Comparison of ENCODE assay signal across 34 cellular contexts in the genomic region with DNA sequence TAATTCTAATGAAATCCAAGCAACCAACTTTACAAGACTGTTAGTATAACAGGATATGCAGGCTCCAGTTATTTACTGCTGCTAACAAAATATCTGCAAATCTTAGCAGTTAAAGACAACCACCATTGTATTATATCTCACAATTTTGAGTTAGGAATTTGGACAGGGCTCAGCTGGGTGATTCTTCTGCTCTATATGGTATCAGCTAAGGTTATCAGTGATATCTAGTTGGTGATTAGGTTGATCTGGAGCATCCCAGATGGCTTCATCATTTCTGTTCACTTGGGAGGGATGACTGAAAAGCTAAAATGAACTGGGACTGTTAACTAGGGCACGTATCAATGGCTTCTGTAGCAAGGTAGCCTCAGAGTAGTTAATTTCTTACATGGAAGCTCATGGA.
"Had no signal": no experiment of that assay in that cellular context is flagged by ENCODE, and none has a peak within 500 bp of the region (broad histone marks: within the 10 kb centered on the region; RNA-seq: fewer than 3 reads in every experiment).

No MANE protein-coding gene starts in this region.

- H3K36me3 ChIP-seq: MG63 had no signal

- H3K27me3 ChIP-seq: MG63 had no signal

- H3K4me3 ChIP-seq: MG63 had no signal

- DNase-seq: Karpas-422, Kasumi-1, MG63, MM.1S, NCI-H1048, NCI-H1092, NCI-H1092 treated with DMSO at 0.1 percent for 48 hours, NCI-H1105, NCI-H1105 treated with DMSO at 0.1 percent for 48 hours, NCI-H1417, NCI-H1417 treated with DMSO at 0.1 percent for 48 hours, NCI-H1436, NCI-H1436 treated with DMSO at 0.1 percent for 48 hours, NCI-H146, NCI-H1694, NCI-H1694 treated with DMSO at 0.1 percent for 48 hours, NCI-H187, NCI-H187 treated with DMSO at 0.1 percent for 48 hours, NCI-H1930, NCI-H2029, NCI-H2029 treated with DMSO at 0.1 percent for 48 hours, NCI-H2081, NCI-H2081 treated with DMSO at 0.1 percent for 48 hours, NCI-H2107, NCI-H2171, NCI-H2171 treated with DMSO at 0.1 percent for 48 hours, NCI-H2227 treated with DMSO at 0.1 percent for 48 hours, NCI-H226, NCI-H345, NCI-H446, NCI-H446 treated with DMSO at 0.1 percent for 48 hours, NCI-H510A, NCI-H510A treated with DMSO at 0.1 percent for 48 hours, NCI-H524 had no signal
